Comparison of ENCODE assay signal across 12 cellular contexts in the genomic region with DNA sequence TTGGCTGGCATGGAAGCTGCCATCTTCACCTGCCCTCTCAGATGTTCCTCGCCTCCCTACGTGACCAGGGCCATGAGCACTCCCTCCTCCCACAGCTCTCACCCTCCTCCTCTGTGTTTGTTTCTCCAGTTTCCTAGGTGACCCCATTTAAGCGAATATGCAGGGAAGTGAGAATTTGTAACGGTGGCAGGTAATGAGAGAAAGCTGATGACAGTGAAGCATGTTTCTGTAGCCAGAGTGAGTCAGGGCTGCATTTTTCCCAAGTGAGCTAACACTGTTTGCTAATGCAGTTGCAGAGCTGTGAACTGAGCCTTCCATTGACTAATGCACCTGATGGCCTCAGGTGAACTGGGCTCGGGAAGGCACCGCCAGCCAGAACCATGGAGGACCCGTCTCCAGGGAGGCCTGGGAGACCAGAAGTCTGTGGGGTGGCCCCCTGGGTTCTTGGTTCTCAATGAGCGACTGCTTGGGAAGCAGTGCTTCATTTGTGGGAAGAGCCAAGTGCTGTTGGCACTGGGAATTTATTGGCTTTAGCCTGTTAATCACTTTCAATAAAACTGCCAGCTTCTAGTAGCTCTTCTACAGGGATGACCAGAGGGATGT.
DNase-seq lines count a peak whose midpoint lies in the region; TF ChIP-seq lines count a peak whose summit lies in the region.
"Had no signal": no experiment of that assay in that cellular context is flagged by ENCODE, and none has a peak within 500 bp of the region (broad histone marks: within the 10 kb centered on the region; RNA-seq: fewer than 3 reads in every experiment).

No MANE protein-coding gene starts in this region.

- H3K27ac ChIP-seq in hepatocyte, result peak overlapping the region; percentile 39
- H3K27ac ChIP-seq: sigmoid colon, upper lobe of left lung had no signal

- H3K27me3 ChIP-seq in NT2/D1 (ENCODE audit: insufficient read depth, insufficient read length) (no peaks in the 10 kb centered on the region), hepatocyte (no peaks in the 10 kb centered on the region)
- H3K27me3 ChIP-seq: sigmoid colon, upper lobe of left lung had no signal

- H4K20me1 ChIP-seq in hepatocyte (ENCODE audit: insufficient read depth, poor library complexity, severe bottlenecking), result no peaks in the 10 kb centered on the region

- H3K4me2 ChIP-seq in hepatocyte, result no peak overlapping the region

- DNase-seq in NCI-H748 (lab: John Stamatoyannopoulos, UW; ENCODE audit: unreplicated experiment), result peak; percentile 23
- no peak for DNase-seq in NCI-H748 treated with DMSO at 0.1 percent for 48 hours (lab: John Stamatoyannopoulos, UW)
- peak; percentile 85 for DNase-seq in NT2/D1 (ENCODE audit: low read depth, low spot score)
- peak; percentile 83 for DNase-seq in hepatocyte (ENCODE audit: low spot score)
- DNase-seq in retinal pigment epithelial cell (ENCODE audit: low read depth), result peak; percentile 5
- no peak for DNase-seq in GM10248 (ENCODE audit: extremely low spot score)
- DNase-seq in T-helper 9 cell, result no peak
- no peak for DNase-seq in 8988T
- DNase-seq: ACHN, EL, sigmoid colon had no signal

- H3K4me1 ChIP-seq in NT2/D1 (ENCODE audit: insufficient read depth, insufficient read length), result peaks cover 5% of the 10 kb centered on the region
- no peaks in the 10 kb centered on the region for H3K4me1 ChIP-seq in hepatocyte (ENCODE audit: insufficient read depth)
- H3K4me1 ChIP-seq: sigmoid colon, upper lobe of left lung had no signal

- WGBS in hepatocyte (ENCODE audit: low lambda C conversion rate, missing lambda C conversion rate), result 40% methylated on average over 8 of the region's 8 CpGs

- H3K4me3 ChIP-seq in NT2/D1 (ENCODE audit: insufficient read length, low read depth) (no peak overlapping the region), hepatocyte (no peak overlapping the region), retinal pigment epithelial cell (ENCODE audit: low read length) (no peak overlapping the region)
- H3K4me3 ChIP-seq: sigmoid colon, upper lobe of left lung had no signal

- no peak for TF ChIP-seq CTCF in hepatocyte (IDR thresholded peaks at IDR 0.05; ENCODE audit: poor library complexity)
- no peak for TF ChIP-seq CTCF in retinal pigment epithelial cell (conservative IDR thresholded peaks at IDR 0.05; ENCODE audit: low read depth, low read length)
- TF ChIP-seq CTCF in GM10248 (IDR thresholded peaks at IDR 0.05; ENCODE audit: control extremely low read depth, extremely low read depth, low read depth, missing control alignments), result no peak

- H3K9ac ChIP-seq in NT2/D1 (ENCODE audit: insufficient read length, low read depth), result no peak overlapping the region

- H3K9me2 ChIP-seq in hepatocyte (replicated peaks; ENCODE audit: insufficient read depth), result no peaks in the 10 kb centered on the region

- H3K79me2 ChIP-seq in hepatocyte, result no peaks in the 10 kb centered on the region

- H3K36me3 ChIP-seq in NT2/D1 (ENCODE audit: insufficient read depth, insufficient read length, low read length) (no peaks in the 10 kb centered on the region), hepatocyte (replicated peaks; ENCODE audit: insufficient read depth, low read depth) (no peaks in the 10 kb centered on the region)
- H3K36me3 ChIP-seq: sigmoid colon, upper lobe of left lung had no signal

- POLR2A ChIA-PET in GM10248 (lab: Yijun Ruan, JAX), result no interaction called here

- H3K9me3 ChIP-seq in NT2/D1 (ENCODE audit: insufficient read depth, low read length) (no peaks in the 10 kb centered on the region), hepatocyte (ENCODE audit: low read depth) (no peaks in the 10 kb centered on the region)
- H3K9me3 ChIP-seq: sigmoid colon, upper lobe of left lung had no signal

- CTCF ChIA-PET in GM10248 (lab: Yijun Ruan, JAX), result interaction anchor here (0.7 to 1.2 kb wide), 2 partner anchors 15 to 103 kb away, joined by 3 read pairs; no protein-coding TSS in a partner anchor

- H2AFZ ChIP-seq in hepatocyte, result no peak overlapping the region

Comparison
In these comparisons a context has a peak if more than half of its experiments do, and no peak if none do; other contexts are left out.
1. DNase-seq: peak in NCI-H748 (single experiment), NT2/D1 (single experiment), hepatocyte (single experiment) and retinal pigment epithelial cell (single experiment); none in NCI-H748 treated with DMSO at 0.1 percent for 48 hours (single experiment), GM10248 (single experiment), T-helper 9 cell (single experiment) and 8988T (single experiment).